ENCODE assay signal across 23 cellular contexts in genomic region chr9:134011401-134011800, GRCh38.
"Had no signal": no experiment of that assay in that cellular context is flagged by ENCODE, and none has a peak within 500 bp of the region (broad histone marks: within the 10 kb centered on the region; RNA-seq: fewer than 3 reads in every experiment).

No MANE protein-coding gene starts in this region.

- DNase-seq: activated CD4-positive, alpha-beta memory T cell treated with anti-CD3 and anti-CD28 coated beads for 36 hours; activated CD4-positive, alpha-beta T cell treated with anti-CD3 and anti-CD28 coated beads, Interleukin-2, amount 10 ng/mL, durations not matched to agents 7 days and 5 days; activated CD4-positive, CD25-positive, alpha-beta regulatory T cell; activated CD8-positive, alpha-beta memory T cell treated with anti-CD3 and anti-CD28 coated beads for 24 hours; activated effector memory CD4-positive, alpha-beta T cell treated with anti-CD3 and anti-CD28 coated beads, Interleukin-2, amount 50 U/mL, for 16 hours; activated naive CD4-positive, alpha-beta T cell treated with anti-CD3 and anti-CD28 coated beads, Interleukin-2, amount 50 U/mL, for 16 hours; activated naive CD8-positive, alpha-beta T cell treated with anti-CD3 and anti-CD28 coated beads, Interleukin-2, amount 10 ng/mL, durations not matched to agents 7 days and 5 days; activated T-cell treated with anti-CD3 and anti-CD28 coated beads, Interleukin-2, amount 50 U/mL, for 4 hours; anterior cingulate cortex; cerebellar nuclear complex; Kasumi-1; KBM-7; NCI-H1417; NCI-H1930; NCI-H2171; NCI-H2227 treated with DMSO at 0.1 percent for 48 hours; NCI-H446 treated with DMSO at 0.1 percent for 48 hours; NCI-H748 treated with DMSO at 0.1 percent for 48 hours; PC-3; SHP77 treated with DMSO at 0.1 percent for 48 hours; T-helper 1 cell had no signal

- H3K27ac ChIP-seq: adrenal gland, VCaP had no signal

- ATAC-seq: activated T-cell treated with anti-CD3 and anti-CD28 coated beads, Interleukin-2, amount 50 U/mL, for 4 hours; PC-3 had no signal

- H3K36me3 ChIP-seq: adrenal gland had no signal

- H3K4me3 ChIP-seq: adrenal gland had no signal

- H3K27me3 ChIP-seq: adrenal gland had no signal

- H3K9me3 ChIP-seq: adrenal gland had no signal

- H3K4me1 ChIP-seq: adrenal gland had no signal
